26 cellular contexts compared by ENCODE assay signal in the genomic region with DNA sequence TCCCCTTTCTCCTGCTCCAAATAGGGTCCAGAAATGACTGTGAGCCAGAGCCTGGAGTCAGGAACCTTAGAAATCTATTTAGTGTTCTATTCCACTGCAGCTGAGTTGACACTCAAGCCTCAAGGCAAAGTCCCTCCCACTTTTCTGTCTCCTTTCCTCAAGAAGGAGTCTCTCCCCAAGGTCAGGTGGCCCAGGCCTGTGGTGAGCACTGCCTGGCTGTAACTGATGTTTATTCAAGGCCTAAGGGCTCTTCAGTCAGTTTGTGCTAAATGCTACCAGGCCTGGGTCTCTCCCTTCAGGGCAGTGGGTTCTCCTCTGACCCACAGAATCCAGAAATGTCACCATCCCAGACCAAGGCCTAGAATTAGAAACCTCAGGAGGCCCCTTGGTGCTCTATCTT.
"Had no signal": no experiment of that assay in that cellular context is flagged by ENCODE, and none has a peak within 500 bp of the region (broad histone marks: within the 10 kb centered on the region; RNA-seq: fewer than 3 reads in every experiment).

No MANE protein-coding gene starts in this region.

- ATAC-seq: activated CD4-positive, alpha-beta T cell treated with anti-CD3 and anti-CD28 coated beads for 36 hours; activated T-cell treated with anti-CD3 and anti-CD28 coated beads, Interleukin-2, amount 50 U/mL, for 72 hours; Panc1; Right ventricle myocardium inferior had no signal

- H3K4me3 Mint-ChIP-seq: activated CD4-positive, alpha-beta memory T cell treated with anti-CD3 and anti-CD28 coated beads, Interleukin-2, amount 10 ng/mL, durations not matched to agents 7 days and 5 days; activated CD4-positive, alpha-beta T cell treated with anti-CD3 and anti-CD28 coated beads for 36 hours; activated naive CD4-positive, alpha-beta T cell treated with anti-CD3 and anti-CD28 coated beads, Interleukin-2, amount 10 ng/mL, durations not matched to agents 7 days and 5 days; activated naive CD8-positive, alpha-beta T cell treated with anti-CD3 and anti-CD28 coated beads for 36 hours; activated T-cell treated with anti-CD3 and anti-CD28 coated beads, Interleukin-2, amount 50 U/mL, for 72 hours had no signal

- H3K4me1 Mint-ChIP-seq: activated CD4-positive, alpha-beta memory T cell treated with anti-CD3 and anti-CD28 coated beads, Interleukin-2, amount 10 ng/mL, durations not matched to agents 7 days and 5 days; activated CD4-positive, alpha-beta T cell treated with anti-CD3 and anti-CD28 coated beads for 36 hours; activated naive CD4-positive, alpha-beta T cell treated with anti-CD3 and anti-CD28 coated beads, Interleukin-2, amount 10 ng/mL, durations not matched to agents 7 days and 5 days; activated naive CD8-positive, alpha-beta T cell treated with anti-CD3 and anti-CD28 coated beads for 36 hours had no signal

- H3K27ac ChIP-seq: SJCRH30, VCaP had no signal

- H3K4me1 ChIP-seq: SJCRH30 had no signal

- H3K27ac Mint-ChIP-seq: activated CD4-positive, alpha-beta memory T cell treated with anti-CD3 and anti-CD28 coated beads, Interleukin-2, amount 10 ng/mL, durations not matched to agents 7 days and 5 days; activated CD4-positive, alpha-beta T cell treated with anti-CD3 and anti-CD28 coated beads for 36 hours; activated naive CD4-positive, alpha-beta T cell treated with anti-CD3 and anti-CD28 coated beads, Interleukin-2, amount 10 ng/mL, durations not matched to agents 7 days and 5 days; activated naive CD8-positive, alpha-beta T cell treated with anti-CD3 and anti-CD28 coated beads for 36 hours; activated T-cell treated with anti-CD3 and anti-CD28 coated beads, Interleukin-2, amount 50 U/mL, for 72 hours; activated T-helper 2 cell treated with anti-CD3 and anti-CD28 coated beads, Interferon-gamma antibody, Interleukin-2, Interleukin-4, amounts not matched to agents 10 μg/mL and 5 μg/mL and 100 μg/mL, durations not matched to agents 14 hours and 24 hours and 36 hours had no signal

- H3K4me3 ChIP-seq: SJCRH30 had no signal

- H3K9me3 ChIP-seq: SJCRH30, SK-N-SH had no signal

- H3K36me3 ChIP-seq: SJCRH30 had no signal

- H3K36me3 Mint-ChIP-seq: activated naive CD4-positive, alpha-beta T cell treated with anti-CD3 and anti-CD28 coated beads, Interleukin-2, amount 10 ng/mL, durations not matched to agents 7 days and 5 days; activated naive CD8-positive, alpha-beta T cell treated with anti-CD3 and anti-CD28 coated beads for 36 hours had no signal

- H3K9ac ChIP-seq: SK-N-SH had no signal

- H3K27me3 ChIP-seq: SJCRH30 had no signal

- H3K27me3 Mint-ChIP-seq: activated CD4-positive, alpha-beta memory T cell treated with anti-CD3 and anti-CD28 coated beads, Interleukin-2, amount 10 ng/mL, durations not matched to agents 7 days and 5 days; activated CD4-positive, alpha-beta T cell treated with anti-CD3 and anti-CD28 coated beads for 36 hours; activated naive CD4-positive, alpha-beta T cell treated with anti-CD3 and anti-CD28 coated beads, Interleukin-2, amount 10 ng/mL, durations not matched to agents 7 days and 5 days; activated naive CD8-positive, alpha-beta T cell treated with anti-CD3 and anti-CD28 coated beads for 36 hours had no signal

- DNase-seq: activated CD4-positive, alpha-beta memory T cell treated with anti-CD3 and anti-CD28 coated beads, Interleukin-2, amount 10 ng/mL, durations not matched to agents 7 days and 5 days; activated CD4-positive, alpha-beta T cell treated with anti-CD3 and anti-CD28 coated beads for 36 hours; activated CD4-positive, alpha-beta T cell treated with anti-CD3 and anti-CD28 coated beads, Interleukin-2, amount 50 U/mL, for 1 hour; activated gamma-delta T cell treated with Interleukin-2 at 50 U/mL for 16 hours; activated naive CD4-positive, alpha-beta T cell treated with anti-CD3 and anti-CD28 coated beads, Interleukin-2, amount 10 ng/mL, durations not matched to agents 7 days and 5 days; activated naive CD8-positive, alpha-beta T cell treated with anti-CD3 and anti-CD28 coated beads for 36 hours; activated T-cell treated with anti-CD3 and anti-CD28 coated beads for 4 hours; activated T-cell treated with anti-CD3 and anti-CD28 coated beads, Interleukin-2, amount 50 U/mL, for 72 hours; cerebellar nuclear complex; Kasumi-1; NCI-H1048; NCI-H146; NCI-H187 treated with DMSO at 0.1 percent for 48 hours; NCI-H2107; NCI-H510A treated with DMSO at 0.1 percent for 48 hours; NCI-H69; NK-92 treated with Interleukin-12 subunit alpha and Interleukin-12 subunit beta, amount 100 ng/mL, for 24 hours; OCI-M1; RPMI8226; SJCRH30; SK-N-SH; T-helper 1 cell had no signal
